8 cellular contexts compared by ENCODE assay signal in genomic region chr6:83429857-83430605, GRCh38. TPM values are rescaled to one million over a fixed set of nuclear protein-coding genes. Genes with fewer than 3 reads are reported as not detected.
DNase-seq lines count a peak whose midpoint lies in the region; ATAC-seq and TF ChIP-seq lines count a peak whose summit lies in the region.

No MANE protein-coding gene starts in this region.

- H3K27ac ChIP-seq in A673 (ENCODE audit: low read depth, low read length, poor library complexity, severe bottlenecking): peak overlapping the region; percentile 93
- H3K27ac ChIP-seq in KMS-11: peak overlapping the region; percentile 88
- H3K27ac ChIP-seq in testis: peak overlapping the region; percentile 88 to 91

- H3K27ac Mint-ChIP-seq in central memory CD8-positive, alpha-beta T cell (ENCODE audit: low read depth): no peak overlapping the region

- peaks cover 5% of the 10 kb centered on the region for H3K9me3 Mint-ChIP-seq in central memory CD8-positive, alpha-beta T cell

- H3K9ac ChIP-seq in KMS-11: peak overlapping the region; percentile 92

- peaks cover 51% of the 10 kb centered on the region for H3K79me2 ChIP-seq in KMS-11 (ENCODE audit: insufficient read depth, low read depth)

- POLR2A ChIA-PET in A673 (lab: Charles Lee; ENCODE audit: low non-redundant PET): no interaction called here

- H3K27me3 Mint-ChIP-seq in central memory CD8-positive, alpha-beta T cell: peaks cover 11% of the 10 kb centered on the region

- peaks cover 26% of the 10 kb centered on the region for H3K4me1 ChIP-seq in A673 (ENCODE audit: insufficient read depth, low read length, poor library complexity, severe bottlenecking)
- H3K4me1 ChIP-seq in KMS-11 (ENCODE audit: low read depth, poor library complexity, severe bottlenecking): peaks cover 55% of the 10 kb centered on the region
- H3K4me1 ChIP-seq in testis: peaks cover 9% of the 10 kb centered on the region

- H3K4me3 Mint-ChIP-seq in central memory CD8-positive, alpha-beta T cell: peak overlapping the region; percentile 11

- H3K36me3 ChIP-seq in A673 (ENCODE audit: insufficient read depth, low read length, poor library complexity, severe bottlenecking) (peaks cover 22% of the 10 kb centered on the region), KMS-11 (ENCODE audit: insufficient read depth) (no peaks in the 10 kb centered on the region), testis (ENCODE audit: low read depth, missing control alignments) (no peaks in the 10 kb centered on the region)

- H3K9me3 ChIP-seq in A673 (ENCODE audit: low read depth, low read length, poor library complexity, severe bottlenecking) (peaks cover 10% of the 10 kb centered on the region), testis (no peaks in the 10 kb centered on the region)

- peak overlapping the region; percentile 75 for H2AFZ ChIP-seq in KMS-11 (ENCODE audit: low read depth)

- TF ChIP-seq CTCF in A673 (conservative IDR thresholded peaks at IDR 0.05; ENCODE audit: low read depth, low read length) (no peak), KMS-11 (conservative IDR thresholded peaks at IDR 0.05; ENCODE audit: low read depth, low read length) (no peak), testis (IDR thresholded peaks at IDR 0.05) (no peak)

- no peak for TF ChIP-seq POLR2A in testis (IDR thresholded peaks at IDR 0.05)

- H3K27me3 ChIP-seq in A673 (replicated peaks; ENCODE audit: insufficient read depth, low read depth, low read length, poor library complexity): no peaks in the 10 kb centered on the region
- H3K27me3 ChIP-seq in KMS-11 (ENCODE audit: insufficient read depth, low read depth): no peaks in the 10 kb centered on the region
- no peaks in the 10 kb centered on the region for H3K27me3 ChIP-seq in testis

- no peaks in the 10 kb centered on the region for H3K4me1 Mint-ChIP-seq in central memory CD8-positive, alpha-beta T cell

- H4K20me1 ChIP-seq in KMS-11 (ENCODE audit: insufficient read depth): no peaks in the 10 kb centered on the region

- 13 to 19% methylated on average over 13 of the region's 13 CpGs for WGBS in testis, 2 donors

- CTCF ChIA-PET in A673 (lab: Charles Lee): no interaction called here

- BruUV-seq in A673 (replicated peaks; lab: Mats Ljungman, UMichigan): TSS peak; percentile 32

- peak; percentile 2 for ATAC-seq in GM21367 (IDR thresholded peaks at IDR 0.05; ENCODE audit: unreplicated experiment)
- ATAC-seq in central memory CD8-positive, alpha-beta T cell (replicated peaks; ENCODE audit: extremely low read depth, poor library complexity, severe bottlenecking): no peak
- no peak for ATAC-seq in HG02938 (IDR thresholded peaks at IDR 0.05; ENCODE audit: unreplicated experiment)

- peak overlapping the region; percentile 42 for H3K4me2 ChIP-seq in KMS-11

- intact Hi-C loops in A673 (cut with micrococcal nuclease; ENCODE audit: unreplicated experiment): no loop called here
- intact Hi-C loops in testis (cut with DNase I; ENCODE audit: low total_unique reads): loop anchor here (10.0 kb wide), 1 partner anchor 85 kb away; the partner anchor contains the start of gene PRSS35

- DNase-seq in A673 (ENCODE audit: low spot score) (peak; percentile 73), kidney tubule cell (ENCODE audit: low spot score) (peak; percentile 61), testis (peak; percentile 70), NCI-H1694 treated with DMSO at 0.1 percent for 48 hours (lab: John Stamatoyannopoulos, UW) (no peak)
- DNase-seq in central memory CD8-positive, alpha-beta T cell (ENCODE audit: low spot score in 2 of 2): no peak

- no peaks in the 10 kb centered on the region for H3K36me3 Mint-ChIP-seq in central memory CD8-positive, alpha-beta T cell (ENCODE audit: insufficient read depth)

- peak overlapping the region; percentile 86 for H3K4me3 ChIP-seq in A673 (ENCODE audit: low read depth, low read length, poor library complexity, severe bottlenecking)
- H3K4me3 ChIP-seq in KMS-11 (IDR thresholded peaks at IDR 0.05; ENCODE audit: insufficient read depth, low read depth, low read length): peak overlapping the region; percentile 43
- H3K4me3 ChIP-seq in testis: peak overlapping the region; percentile 79 to 89

RNA-seq across cellular contexts. Expression of gene ME1, which starts 0.8 kb away (rescaled TPM):
- total RNA-seq in A673 (2021) (78.3 and 78.8 TPM in 2 replicates), testis (10 to 100 TPM; 32.9 to 37.2 TPM)
- polyA plus RNA-seq in testis (ENCODE audit: insufficient read depth, low read depth, low replicate concordance): 28.0 TPM

Comparison
In these comparisons a context has a peak if more than half of its experiments do, and no peak if none do; other contexts are left out.
1. DNase-seq: peak in A673 (single experiment), kidney tubule cell (single experiment) and testis (single experiment); none in central memory CD8-positive, alpha-beta T cell (0 of 2) and NCI-H1694 treated with DMSO at 0.1 percent for 48 hours (single experiment).
2. Peak in every context shown above with its lines, with median percentiles within 50 percentile points of each other: H3K27ac ChIP-seq and H3K4me3 ChIP-seq.